In genomic region chr18:44579028-44579692, GRCh38 we compare ENCODE assay signal across 1 cellular context.
TF ChIP-seq lines count a peak whose summit lies in the region.

No MANE protein-coding gene starts in this region.

TF ChIP-seq in Ishikawa, 13 proteins besides CTCF, POLR2A, EP300 and RAD21 (continued from another document):
- no peak for TF ChIP-seq REST (IDR thresholded peaks at IDR 0.05; ENCODE audit: low read depth)
- no peak for TF ChIP-seq USF1 (IDR thresholded peaks at IDR 0.05)
- TF ChIP-seq NFIC (IDR thresholded peaks at IDR 0.05) = no peak
- TF ChIP-seq TEAD4 (IDR thresholded peaks at IDR 0.05) = no peak
- no peak for TF ChIP-seq TCF12 (IDR thresholded peaks at IDR 0.05; ENCODE audit: low read depth)
- TF ChIP-seq MAX (IDR thresholded peaks at IDR 0.05) = no peak
- TF ChIP-seq FOXM1 (IDR thresholded peaks at IDR 0.05; ENCODE audit: borderline replicate concordance, low read depth) = no peak
- TF ChIP-seq YY1 (IDR thresholded peaks at IDR 0.05; ENCODE audit: low read depth) = no peak
